Comparison of ENCODE assay signal across 18 cellular contexts in genomic region chr14:54098536-54098935, GRCh38.
"Had no signal": no experiment of that assay in that cellular context is flagged by ENCODE, and none has a peak within 500 bp of the region (broad histone marks: within the 10 kb centered on the region; RNA-seq: fewer than 3 reads in every experiment).

No MANE protein-coding gene starts in this region.

- DNase-seq: erythroblast; heart left ventricle; hippocampal formation; nucleus accumbens; ovary; sigmoid colon; stimulated activated CD4-positive, alpha-beta T cell treated with anti-CD3 and anti-CD28 coated beads, Interleukin-2, amount 100 ng/mL, for 24 hours; stimulated activated CD4-positive, alpha-beta T cell treated with anti-CD3 and anti-CD28 coated beads, Interleukin-4, amount 100 ng/mL, for 4 hours; stimulated activated naive CD4-positive, alpha-beta T cell; stomach; substantia nigra; transverse colon had no signal

- H3K9me3 ChIP-seq: ovary had no signal

- H3K9ac ChIP-seq: neural progenitor cell had no signal

- H2AFZ ChIP-seq: neural progenitor cell had no signal

- H3K4me3 ChIP-seq: heart left ventricle, neural progenitor cell, ovary, right atrium auricular region, sigmoid colon, skin epidermis, stomach, thoracic aorta, transverse colon had no signal

- FAIRE-seq: colon, frontal cortex had no signal

- H3K36me3 ChIP-seq: heart left ventricle, neural progenitor cell, ovary, right atrium auricular region, sigmoid colon, stomach, thoracic aorta, transverse colon had no signal

- H3K4me1 ChIP-seq: heart left ventricle, neural progenitor cell, right atrium auricular region, sigmoid colon, stomach, transverse colon had no signal

- H3K27me3 ChIP-seq: heart left ventricle, neural progenitor cell, ovary, right atrium auricular region, sigmoid colon, stomach, transverse colon had no signal

- H3K27ac ChIP-seq: heart left ventricle, neural progenitor cell, ovary, right atrium auricular region, sigmoid colon, skin epidermis, stomach, thoracic aorta, transverse colon had no signal

- H3K4me2 ChIP-seq: neural progenitor cell had no signal
